8 cellular contexts compared by ENCODE assay signal in genomic region chr17:15831182-15831581, GRCh38.
A peak's percentile ranks its signal among the peaks of the same experiment; 100 is the strongest.
DNase-seq lines count a peak whose midpoint lies in the region; ATAC-seq and TF ChIP-seq lines count a peak whose summit lies in the region.
"Not testable (repeated sequence)": the region's sequence is repeated elsewhere in the genome, so short reads cannot be mapped to it uniquely, and the experiment has no call there.

No MANE protein-coding gene starts in this region.

- not testable (repeated sequence) for H3K4me3 Mint-ChIP-seq in stimulated activated naive B cell treated with anti-CD40 and anti-IgM and Interleukin-4, amounts not matched to agents 10 μg/mL and 1 μg/mL and 100 μg/mL, for 72 hours

- peak overlapping the region; percentile 85 for H3K27ac Mint-ChIP-seq in stimulated activated naive B cell treated with anti-CD40 and anti-IgM and Interleukin-4, amounts not matched to agents 10 μg/mL and 1 μg/mL and 100 μg/mL, for 72 hours

- TF ChIP-seq CTCF in GM12864 (IDR thresholded peaks at IDR 0.05; ENCODE audit: low read depth, low read length, missing control alignments); HFF-Myc (IDR thresholded peaks at IDR 0.05; ENCODE audit: low read depth, low read length, missing control alignments); NB4 (IDR thresholded peaks at IDR 0.05; ENCODE audit: low read depth, low read length); fibroblast of lung (conservative IDR thresholded peaks at IDR 0.05 in 1 of 2, IDR thresholded peaks at IDR 0.05 in 1 of 2; ENCODE audit: low read depth in 1 of 2, low read length in 2 of 2): not testable (repeated sequence)

- ATAC-seq in GM19351 (IDR thresholded peaks at IDR 0.05; ENCODE audit: unreplicated experiment) (peak; percentile 90), HG03159 (IDR thresholded peaks at IDR 0.05; ENCODE audit: unreplicated experiment) (peak; percentile 90)
- ATAC-seq in stimulated activated naive B cell treated with anti-CD40 and anti-IgM and Interleukin-4, amounts not matched to agents 10 μg/mL and 1 μg/mL and 100 μg/mL, for 72 hours (replicated peaks) = peak; percentile 94 to 95

- not testable (repeated sequence) for H3K9ac ChIP-seq in fibroblast of lung (ENCODE audit: insufficient read depth, low read length)

- not testable (repeated sequence) for TF ChIP-seq POLR2A in NB4 (IDR thresholded peaks at IDR 0.05; ENCODE audit: extremely low read depth, insufficient read length)

- not testable (repeated sequence) for H2AFZ ChIP-seq in fibroblast of lung (ENCODE audit: low read length)

- not testable (repeated sequence) for H3K36me3 ChIP-seq in fibroblast of lung (ENCODE audit: control insufficient read depth, insufficient read depth, low read length)

- H4K20me1 ChIP-seq in fibroblast of lung (ENCODE audit: control insufficient read depth, extremely low read depth, insufficient read depth, low read length) = not testable (repeated sequence)

- H3K79me2 ChIP-seq in fibroblast of lung (ENCODE audit: control insufficient read depth, insufficient read depth, low read length) = not testable (repeated sequence)

- not testable (repeated sequence) for H3K4me2 ChIP-seq in fibroblast of lung (ENCODE audit: extremely low read depth, insufficient read depth, low read length)

- H3K27ac ChIP-seq in fibroblast of lung (ENCODE audit: insufficient read depth, low read length) = not testable (repeated sequence)

- DNase-seq in GM12864 (ENCODE audit: low read depth) (peak; percentile 77), HFF-Myc (ENCODE audit: extremely low read depth, low read depth) (peak; percentile 27), NB4 (ENCODE audit: low read depth) (peak; percentile 72), activated T-cell treated with anti-CD3 and anti-CD28 coated beads for 48 hours (ENCODE audit: low read depth) (peak; percentile 30), fibroblast of lung (ENCODE audit: low read depth in 2 of 2) (peak; percentile 45 to 87)
- peak; percentile 61 for DNase-seq in stimulated activated naive B cell treated with anti-CD40 and anti-IgM and Interleukin-4, amounts not matched to agents 10 μg/mL and 1 μg/mL and 100 μg/mL, for 72 hours

- H3K9me3 ChIP-seq in fibroblast of lung (ENCODE audit: control insufficient read depth, insufficient read depth, low read depth, low read length) = not testable (repeated sequence)

- H3K36me3 Mint-ChIP-seq in stimulated activated naive B cell treated with anti-CD40 and anti-IgM and Interleukin-4, amounts not matched to agents 10 μg/mL and 1 μg/mL and 100 μg/mL, for 72 hours = not testable (repeated sequence)

- H3K4me1 Mint-ChIP-seq in stimulated activated naive B cell treated with anti-CD40 and anti-IgM and Interleukin-4, amounts not matched to agents 10 μg/mL and 1 μg/mL and 100 μg/mL, for 72 hours = peaks cover 23 to 38% of the 10 kb centered on the region in 2 donors

- not testable (repeated sequence) for H3K4me1 ChIP-seq in fibroblast of lung (ENCODE audit: control insufficient read depth, extremely low read depth, insufficient read depth, low read length)

- not testable (repeated sequence) for H3K4me3 ChIP-seq in GM12864 (ENCODE audit: low read depth, low read length); HFF-Myc (replicated peaks; ENCODE audit: low read depth, low read length); NB4 (ENCODE audit: low read depth, low read length); fibroblast of lung (replicated peaks in 1 of 4; ENCODE audit: control extremely low read depth in 1 of 4, insufficient read depth in 1 of 4, low read depth in 3 of 4, low read length in 4 of 4)

- peaks cover 22 to 30% of the 10 kb centered on the region in 2 donors for H3K27me3 Mint-ChIP-seq in stimulated activated naive B cell treated with anti-CD40 and anti-IgM and Interleukin-4, amounts not matched to agents 10 μg/mL and 1 μg/mL and 100 μg/mL, for 72 hours

- not testable (repeated sequence) for H3K27me3 ChIP-seq in fibroblast of lung (ENCODE audit: control insufficient read depth, insufficient read depth, low read length)

- H3K9me3 Mint-ChIP-seq in stimulated activated naive B cell treated with anti-CD40 and anti-IgM and Interleukin-4, amounts not matched to agents 10 μg/mL and 1 μg/mL and 100 μg/mL, for 72 hours = not testable (repeated sequence)

Comparison
In these comparisons a context has a peak if more than half of its experiments do, and no peak if none do; other contexts are left out.
1. DNase-seq: peak in every context shown above with its lines; median percentile 77 in GM12864; 72 in NB4; 66 in fibroblast of lung; 61 in stimulated activated naive B cell treated with anti-CD40 and anti-IgM and Interleukin-4, amounts not matched to agents 10 μg/mL and 1 μg/mL and 100 μg/mL, for 72 hours; 30 in activated T-cell treated with anti-CD3 and anti-CD28 coated beads for 48 hours; 27 in HFF-Myc.